Comparison of ENCODE assay signal across 8 cellular contexts in genomic region chr14:103188691-103189480, GRCh38.
DNase-seq lines count a peak whose midpoint lies in the region; ATAC-seq and TF ChIP-seq lines count a peak whose summit lies in the region.

No MANE protein-coding gene starts in this region.

- H3K4me3 Mint-ChIP-seq in CD14-positive monocyte (peak overlapping the region in 1 of 2 donors; percentile 79), nephron (peak overlapping the region; percentile 3 to 68 (median 62))

- H3K27me3 Mint-ChIP-seq in CD14-positive monocyte (ENCODE audit: low read depth in 3 of 3), result peaks cover 52 to 64% (median 59%) of the 10 kb centered on the region in 3 donors
- peaks cover 51% of the 10 kb centered on the region for H3K27me3 Mint-ChIP-seq in nephron (ENCODE audit: low read depth)

- peaks cover 3% of the 10 kb centered on the region in 2 donors for H3K36me3 Mint-ChIP-seq in CD14-positive monocyte
- peaks cover 4% of the 10 kb centered on the region for H3K36me3 Mint-ChIP-seq in nephron (ENCODE audit: low read depth)

- ATAC-seq in GM19452 (IDR thresholded peaks at IDR 0.05; ENCODE audit: unreplicated experiment), result no peak
- no peak for ATAC-seq in HG03378 (IDR thresholded peaks at IDR 0.05; ENCODE audit: unreplicated experiment)

- TF ChIP-seq POLR2A in erythroblast (IDR thresholded peaks at IDR 0.05; ENCODE audit: low read length), result no peak

- no peak for DNase-seq in CD14-positive monocyte (ENCODE audit: low spot score)
- peak; percentile 5 for DNase-seq in T-helper 9 cell
- peak; percentile 33 to 43 for DNase-seq in erythroblast (lab: John Stamatoyannopoulos, UW)
- no peak for DNase-seq in NCI-H187 (lab: John Stamatoyannopoulos, UW)
- no peak for DNase-seq in A172 (ENCODE audit: low spot score)

- peak; percentile 22 for TF ChIP-seq CTCF in CD14-positive monocyte (IDR thresholded peaks at IDR 0.05)
- TF ChIP-seq CTCF in nephron (IDR thresholded peaks at IDR 0.05; ENCODE audit: unreplicated experiment in 3 of 3), result peak; percentile 21 to 29 (median 29)

- H3K4me1 Mint-ChIP-seq in CD14-positive monocyte (peaks cover 9% of the 10 kb centered on the region), nephron (peaks cover 30% of the 10 kb centered on the region)

- peaks cover 4 to 18% (median 12%) of the 10 kb centered on the region in 7 donors for H3K9me3 Mint-ChIP-seq in CD14-positive monocyte
- H3K9me3 Mint-ChIP-seq in nephron, result peaks cover 16% of the 10 kb centered on the region

- intact Hi-C loops in CD14-positive monocyte (cut with micrococcal nuclease), result loop anchor here (5.0 to 10.0 kb wide), 2 partner anchors 87 to 114 kb away; no protein-coding TSS in a partner anchor

- H3K27ac Mint-ChIP-seq in CD14-positive monocyte, result no peak overlapping the region
- peak overlapping the region in 1 of 3 experiments; percentile 31 for H3K27ac Mint-ChIP-seq in nephron

Comparison
In these comparisons a context has a peak if more than half of its experiments do, and no peak if none do; other contexts are left out.
1. DNase-seq: peak in T-helper 9 cell (single experiment) and erythroblast (2 of 2); none in CD14-positive monocyte (single experiment), NCI-H187 (0 of 2) and A172 (single experiment).